Comparison of ENCODE assay signal across 1 cellular context in genomic region chr2:24016376-24016761, GRCh38.
TF ChIP-seq lines count a peak whose summit lies in the region.

No MANE protein-coding gene starts in this region.

TF ChIP-seq in K562, 482 proteins besides CTCF, POLR2A, EP300 and RAD21:
- TF ChIP-seq CBFA2T2 (conservative IDR thresholded peaks at IDR 0.05) (peak; percentile 61), NUFIP1 (IDR thresholded peaks at IDR 0.05; ENCODE audit: partially characterized antibody) (no peak), RBBP5 (IDR thresholded peaks at IDR 0.05; ENCODE audit: borderline replicate concordance, insufficient read depth, low read length, poor library complexity, severe bottlenecking) (no peak), TEAD4 (IDR thresholded peaks at IDR 0.05; ENCODE audit: low read length) (peak; percentile 77), TEAD4 (CRISPR knock-in tag; IDR thresholded peaks at IDR 0.05; ENCODE audit: borderline replicate concordance) (no peak), CBFA2T3 (IDR thresholded peaks at IDR 0.05) (peak; percentile 74), ZFX (CRISPR knock-in tag; IDR thresholded peaks at IDR 0.05) (0 out of 2 replicates have a peak, but pooled peaks have one; percentile 16), HMGN3 (IDR thresholded peaks at IDR 0.05; ENCODE audit: borderline replicate concordance, extremely low read depth, insufficient read length, low read depth, low read length) (no peak), TCF3 (CRISPR knock-in tag; IDR thresholded peaks at IDR 0.05) (peak; percentile 21; the same call in 1 of the 2 replicates)
